Comparison of ENCODE assay signal across 26 cellular contexts in the genomic region with DNA sequence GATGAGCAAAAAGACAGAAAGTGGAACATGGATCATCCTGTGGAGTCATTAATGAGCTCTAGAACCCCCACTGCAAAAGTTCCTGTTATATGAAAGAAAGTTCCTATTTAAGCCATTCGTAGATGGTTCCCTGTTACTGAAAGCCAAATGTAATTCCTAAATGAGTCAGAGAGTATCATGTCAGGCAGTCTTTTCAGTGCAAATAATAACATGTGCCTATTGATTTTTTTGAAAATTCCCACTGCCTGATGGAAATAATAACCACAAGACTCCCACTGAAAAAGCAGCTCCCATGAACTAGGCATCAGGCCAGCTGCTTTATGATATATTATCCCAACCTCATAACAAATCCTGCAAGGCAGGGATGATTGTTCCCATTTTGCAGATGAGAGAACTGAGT.
"Had no signal": no experiment of that assay in that cellular context is flagged by ENCODE, and none has a peak within 500 bp of the region (broad histone marks: within the 10 kb centered on the region; RNA-seq: fewer than 3 reads in every experiment).

No MANE protein-coding gene starts in this region.

- H3K4me1 ChIP-seq: esophagus squamous epithelium, foreskin keratinocyte, gastroesophageal sphincter, heart left ventricle, left lung, lower lobe of right lung had no signal

- H3K36me3 ChIP-seq: lower lobe of right lung had no signal

- DNase-seq: dermis blood vessel endothelial cell; dorsolateral prefrontal cortex; effector CD4-positive, alpha-beta T cell; effector memory CD4-positive, alpha-beta T cell; erythroblast; esophagus squamous epithelium; foreskin keratinocyte; heart left ventricle; hypothalamus; immature natural killer cell; left cardiac atrium; left lung; left ventricle myocardium superior; lower lobe of right lung; mesenchymal stem cell; midbrain; naive thymus-derived CD4-positive, alpha-beta T cell had no signal

- FAIRE-seq: colon, endometrium, frontal cortex, keratinocyte had no signal

- H2AFZ ChIP-seq: hepatocyte had no signal

- H3K79me2 ChIP-seq: hepatocyte had no signal

- H3K4me3 ChIP-seq: coronary artery, dorsolateral prefrontal cortex, esophagus squamous epithelium, gastroesophageal sphincter, heart left ventricle, hepatocyte, left lung, lower lobe of right lung had no signal

- H3K4me1 Mint-ChIP-seq: immature natural killer cell; naive thymus-derived CD4-positive, alpha-beta T cell had no signal

- H3K27me3 ChIP-seq: dorsolateral prefrontal cortex, esophagus squamous epithelium, foreskin keratinocyte, gastroesophageal sphincter, heart left ventricle, left lung had no signal

- H3K9me3 Mint-ChIP-seq: immature natural killer cell had no signal

- H3K9me3 ChIP-seq: esophagus squamous epithelium, gastroesophageal sphincter, heart left ventricle, left lung, lower lobe of right lung had no signal

- H3K27ac Mint-ChIP-seq: immature natural killer cell; naive thymus-derived CD4-positive, alpha-beta T cell had no signal

- H3K4me2 ChIP-seq: hepatocyte had no signal

- ATAC-seq: esophagus mucosa; foreskin keratinocyte; gastroesophageal sphincter; heart left ventricle; left cardiac atrium; left lung; left ventricle myocardium superior; lower lobe of right lung; naive thymus-derived CD4-positive, alpha-beta T cell had no signal

- H3K27ac ChIP-seq: coronary artery, epithelial cell of prostate, esophagus squamous epithelium, foreskin keratinocyte, gastroesophageal sphincter, heart left ventricle, hepatocyte, left lung, lower lobe of right lung had no signal

- H3K4me3 Mint-ChIP-seq: immature natural killer cell; naive thymus-derived CD4-positive, alpha-beta T cell had no signal
